1 cellular context compared by ENCODE assay signal in the genomic region with DNA sequence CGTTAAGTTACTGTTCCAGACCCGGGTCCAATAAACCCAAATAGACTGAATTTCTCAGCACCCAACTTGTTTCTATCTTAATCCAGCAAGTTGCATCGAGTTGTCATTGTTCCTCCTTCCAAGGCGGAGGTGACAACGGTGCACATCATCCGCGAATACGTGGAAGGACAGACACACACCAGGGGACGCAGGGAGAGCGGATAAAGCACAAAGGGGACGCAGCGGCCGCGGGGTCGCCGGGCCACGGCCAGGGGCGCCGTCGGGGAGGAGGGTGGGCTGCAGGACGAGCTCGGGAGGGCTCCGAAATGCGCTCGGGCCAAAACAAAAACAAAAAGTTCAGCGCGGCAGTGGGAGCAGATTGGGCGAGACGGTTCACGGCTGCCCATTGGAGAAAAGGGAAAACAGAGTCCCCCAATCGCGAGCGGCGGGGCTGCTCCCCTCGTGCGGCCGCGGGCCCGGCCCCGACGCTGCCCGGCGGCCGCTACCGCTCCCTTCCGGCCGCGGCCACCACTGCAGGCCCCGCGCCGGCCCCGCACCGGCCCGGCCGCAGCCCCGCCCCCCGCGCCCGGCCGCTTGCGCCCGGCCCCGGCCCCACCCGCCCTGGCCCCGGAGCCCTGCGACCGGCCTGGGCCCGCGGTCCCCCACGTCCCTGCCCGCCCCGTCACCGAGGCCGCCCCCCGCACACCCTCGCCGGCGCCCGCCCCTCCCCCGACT.
TF ChIP-seq lines count a peak whose summit lies in the region.

No MANE protein-coding gene starts in this region.

TF ChIP-seq in K562, 482 proteins besides CTCF, POLR2A, EP300 and RAD21 (continued from another document):
- peak; percentile 50; the same call in 1 of the 2 replicates for TF ChIP-seq STAT6 (CRISPR knock-in tag; IDR thresholded peaks at IDR 0.05)
- peak in 1 of 2 experiments; percentile 39; a peak in 1 of 4 replicates for TF ChIP-seq TRIM24 (IDR thresholded peaks at IDR 0.05)
- TF ChIP-seq HDAC1 (IDR thresholded peaks at IDR 0.05) = peak in 1 of 2 experiments; percentile 72; a peak in 2 of 4 replicates
- no peak for TF ChIP-seq COPS2 (conservative IDR thresholded peaks at IDR 0.05)
- TF ChIP-seq HMGN3 (IDR thresholded peaks at IDR 0.05; ENCODE audit: borderline replicate concordance, extremely low read depth, insufficient read length, low read depth, low read length) = peak; percentile 61
- TF ChIP-seq CREBBP (IDR thresholded peaks at IDR 0.05; ENCODE audit: low read depth, low read length) = no peak
- TF ChIP-seq, protein P1, sequence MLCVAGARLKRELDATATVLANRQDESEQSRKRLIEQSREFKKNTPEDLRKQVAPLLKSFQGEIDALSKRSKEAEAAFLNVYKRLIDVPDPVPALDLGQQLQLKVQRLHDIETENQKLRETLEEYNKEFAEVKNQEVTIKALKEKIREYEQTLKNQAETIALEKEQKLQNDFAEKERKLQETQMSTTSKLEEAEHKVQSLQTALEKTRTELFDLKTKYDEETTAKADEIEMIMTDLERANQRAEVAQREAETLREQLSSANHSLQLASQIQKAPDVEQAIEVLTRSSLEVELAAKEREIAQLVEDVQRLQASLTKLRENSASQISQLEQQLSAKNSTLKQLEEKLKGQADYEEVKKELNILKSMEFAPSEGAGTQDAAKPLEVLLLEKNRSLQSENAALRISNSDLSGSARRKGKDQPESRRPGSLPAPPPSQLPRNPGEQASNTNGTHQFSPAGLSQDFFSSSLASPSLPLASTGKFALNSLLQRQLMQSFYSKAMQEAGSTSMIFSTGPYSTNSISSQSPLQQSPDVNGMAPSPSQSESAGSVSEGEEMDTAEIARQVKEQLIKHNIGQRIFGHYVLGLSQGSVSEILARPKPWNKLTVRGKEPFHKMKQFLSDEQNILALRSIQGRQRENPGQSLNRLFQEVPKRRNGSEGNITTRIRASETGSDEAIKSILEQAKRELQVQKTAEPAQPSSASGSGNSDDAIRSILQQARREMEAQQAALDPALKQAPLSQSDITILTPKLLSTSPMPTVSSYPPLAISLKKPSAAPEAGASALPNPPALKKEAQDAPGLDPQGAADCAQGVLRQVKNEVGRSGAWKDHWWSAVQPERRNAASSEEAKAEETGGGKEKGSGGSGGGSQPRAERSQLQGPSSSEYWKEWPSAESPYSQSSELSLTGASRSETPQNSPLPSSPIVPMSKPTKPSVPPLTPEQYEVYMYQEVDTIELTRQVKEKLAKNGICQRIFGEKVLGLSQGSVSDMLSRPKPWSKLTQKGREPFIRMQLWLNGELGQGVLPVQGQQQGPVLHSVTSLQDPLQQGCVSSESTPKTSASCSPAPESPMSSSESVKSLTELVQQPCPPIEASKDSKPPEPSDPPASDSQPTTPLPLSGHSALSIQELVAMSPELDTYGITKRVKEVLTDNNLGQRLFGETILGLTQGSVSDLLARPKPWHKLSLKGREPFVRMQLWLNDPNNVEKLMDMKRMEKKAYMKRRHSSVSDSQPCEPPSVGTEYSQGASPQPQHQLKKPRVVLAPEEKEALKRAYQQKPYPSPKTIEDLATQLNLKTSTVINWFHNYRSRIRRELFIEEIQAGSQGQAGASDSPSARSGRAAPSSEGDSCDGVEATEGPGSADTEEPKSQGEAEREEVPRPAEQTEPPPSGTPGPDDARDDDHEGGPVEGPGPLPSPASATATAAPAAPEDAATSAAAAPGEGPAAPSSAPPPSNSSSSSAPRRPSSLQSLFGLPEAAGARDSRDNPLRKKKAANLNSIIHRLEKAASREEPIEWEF (CRISPR knock-in tag; IDR thresholded peaks at IDR 0.05) = no peak
- peak; percentile 52 for TF ChIP-seq RBBP5 (IDR thresholded peaks at IDR 0.05; ENCODE audit: borderline replicate concordance, insufficient read depth, low read length, poor library complexity, severe bottlenecking)
- no peak for TF ChIP-seq SREBF2 (CRISPR knock-in tag; IDR thresholded peaks at IDR 0.05)
- TF ChIP-seq ZBTB9 (CRISPR knock-in tag; IDR thresholded peaks at IDR 0.05) = 0 out of 2 replicates have a peak, but pooled peaks have one; percentile 46
- TF ChIP-seq NFIC (IDR thresholded peaks at IDR 0.05) = no peak; the same call in 1 of the 2 replicates
- no peak for TF ChIP-seq GTF2A2 (tag; IDR thresholded peaks at IDR 0.05)
- TF ChIP-seq DDX20 (tag; IDR thresholded peaks at IDR 0.05; ENCODE audit: low read depth) = no peak
- TF ChIP-seq RB1 (IDR thresholded peaks at IDR 0.05; ENCODE audit: low read depth) = peak; percentile 34; the same call in 1 of the 2 replicates
TF ChIP-seq in K562: peak in this region for 34.
